In genomic region chr17:81335388-81336157, GRCh38 we compare ENCODE assay signal across 21 cellular contexts. TPM values are rescaled to one million over a fixed set of nuclear protein-coding genes. Genes with fewer than 3 reads are reported as not detected.
A peak's percentile ranks its signal among the peaks of the same experiment; 100 is the strongest.
DNase-seq lines count a peak whose midpoint lies in the region; ATAC-seq, FAIRE-seq and TF ChIP-seq lines count a peak whose summit lies in the region.
"Had no signal": no experiment of that assay in that cellular context is flagged by ENCODE, and none has a peak within 500 bp of the region (broad histone marks: within the 10 kb centered on the region; RNA-seq: fewer than 3 reads in every experiment).

No MANE protein-coding gene starts in this region.

- H3K9ac ChIP-seq in kidney (ENCODE audit: low read length in 2 of 2) = no peak overlapping the region

- ATAC-seq in HG02973 (IDR thresholded peaks at IDR 0.05; ENCODE audit: unreplicated experiment) = no peak
- ATAC-seq: heart left ventricle had no signal

- H3K4me1 ChIP-seq in Peyer's patch = peaks cover 0 to 69% (median 11%) of the 10 kb centered on the region in 4 donors
- peaks cover 15 to 25% of the 10 kb centered on the region in 2 donors for H3K4me1 ChIP-seq in kidney (ENCODE audit: control insufficient read depth in 1 of 2, insufficient read depth in 1 of 2, low read depth in 1 of 2, low read length in 2 of 2)
- peaks cover 18 to 65% (median 51%) of the 10 kb centered on the region in 4 donors for H3K4me1 ChIP-seq in transverse colon

- no peaks in the 10 kb centered on the region for H3K9me3 ChIP-seq in Peyer's patch
- no peaks in the 10 kb centered on the region for H3K9me3 ChIP-seq in kidney (ENCODE audit: control insufficient read depth in 1 of 2, low read length in 2 of 2)
- no peaks in the 10 kb centered on the region for H3K9me3 ChIP-seq in transverse colon
- H3K9me3 ChIP-seq: heart left ventricle, left ventricle myocardium inferior, SJCRH30 had no signal

- DNase-seq in NCI-H510A treated with DMSO at 0.1 percent for 48 hours (lab: John Stamatoyannopoulos, UW) = peak; percentile 43
- DNase-seq in NCI-H510A (lab: John Stamatoyannopoulos, UW) = no peak
- DNase-seq in Peyer's patch = peak in 2 of 3 donors; percentile 76 to 77
- peak; percentile 76 for DNase-seq in kidney
- DNase-seq in transverse colon = peak; percentile 78
- no peak for DNase-seq in NCI-H2029 (lab: John Stamatoyannopoulos, UW)
- no peak for DNase-seq in cerebellum (ENCODE audit: low spot score)
- DNase-seq: activated CD4-positive, alpha-beta T cell treated with anti-CD3 and anti-CD28 coated beads, Interleukin-2, amount 50 U/mL, for 1 hour; activated CD8-positive, alpha-beta memory T cell treated with anti-CD3 and anti-CD28 coated beads, Interleukin-2, amount 50 U/mL, for 4 hours; C1 segment of cervical spinal cord; DMS 273 treated with DMSO at 0.1 percent for 48 hours; left ventricle myocardium inferior; NCI-H748 treated with DMSO at 0.1 percent for 48 hours; occipital lobe; OCI-M1; stimulated activated CD8-positive, alpha-beta memory T cell treated with anti-CD3 and anti-CD28 coated beads, Interleukin-4, amount 100 ng/mL, for 48 hours had no signal

- 66% methylated on average over 11 of the region's 12 CpGs; no CpG with 5 or more reads in 1 of the 2 donors for WGBS in transverse colon (ENCODE audit: low coverage in 1 of 2), 2 donors

- H3K4me3 ChIP-seq in Peyer's patch (no peak overlapping the region), kidney (ENCODE audit: low read length in 2 of 2) (no peak overlapping the region), transverse colon (no peak overlapping the region)
- H3K4me3 ChIP-seq: heart left ventricle, left ventricle myocardium inferior, SJCRH30 had no signal

- intact Hi-C loops in kidney (cut with DNase I) (no loop called here), transverse colon (cut with DNase I; ENCODE audit: low total_unique reads) (no loop called here)

- TF ChIP-seq CTCF in Peyer's patch (IDR thresholded peaks at IDR 0.05) = no peak
- TF ChIP-seq CTCF in kidney (IDR thresholded peaks at IDR 0.05; ENCODE audit: borderline replicate concordance, extremely low read depth, insufficient read depth) = no peak
- no peak for TF ChIP-seq CTCF in transverse colon (IDR thresholded peaks at IDR 0.05)

- no peak for FAIRE-seq in kidney (lab: Jason Lieb, UNC)
- FAIRE-seq: A204.1, GM12892 had no signal

- no peaks in the 10 kb centered on the region for H3K36me3 ChIP-seq in Peyer's patch
- no peaks in the 10 kb centered on the region for H3K36me3 ChIP-seq in kidney (ENCODE audit: control insufficient read depth in 1 of 2, insufficient read depth in 2 of 2, low read length in 2 of 2)
- H3K36me3 ChIP-seq in transverse colon = no peaks in the 10 kb centered on the region
- H3K36me3 ChIP-seq: heart left ventricle, left ventricle myocardium inferior, SJCRH30 had no signal

- TF ChIP-seq POLR2A in Peyer's patch (IDR thresholded peaks at IDR 0.05) (no peak), transverse colon (IDR thresholded peaks at IDR 0.05) (no peak)

- in situ Hi-C loops in transverse colon (cut with MboI; ENCODE audit: low pct_ligation_motif_present in 1 of 4, low pct_unique_long_range_greater_than_20kb in 1 of 4, low sequenced_read_pairs in 3 of 4) = loop anchor here in 1 of 4 donors (10.0 kb wide), 1 partner anchor 59 kb away; the partner anchor contains the start of gene BAHCC1

- no peak for TF ChIP-seq EP300 in transverse colon (IDR thresholded peaks at IDR 0.05; ENCODE audit: low read depth)

- no peaks in the 10 kb centered on the region for H3K27me3 ChIP-seq in Peyer's patch
- H3K27me3 ChIP-seq in transverse colon = peaks cover under 1% of the 10 kb centered on the region

- peak overlapping the region in 1 of 4 donors; percentile 71 for H3K27ac ChIP-seq in Peyer's patch
- no peak overlapping the region for H3K27ac ChIP-seq in kidney (ENCODE audit: low read depth in 2 of 2, low read length in 2 of 2)
- H3K27ac ChIP-seq in transverse colon = peak overlapping the region; percentile 35 to 50 (median 44)
- H3K27ac ChIP-seq: heart left ventricle, left ventricle myocardium inferior, SJCRH30 had no signal

RNA-seq across cellular contexts. Expression of gene SLC38A10, which starts 40.5 kb away (rescaled TPM):
- total RNA-seq in Peyer's patch = 100 to 1,000 TPM; 126 to 206 (median 169) TPM
- 89.7 TPM for total RNA-seq in kidney
- 72.7 TPM for polyA plus RNA-seq in kidney (ENCODE audit: insufficient read depth, low read depth, low replicate concordance)
- total RNA-seq in transverse colon = 100 to 1,000 TPM in 2 of 4 donors, 10 to 100 TPM in 2; 94.9 to 113 (median 98.9) TPM
- total RNA-seq in cerebellum = 20.4 TPM

RNA-seq across cellular contexts. Expression of gene BAHCC1, which starts 59.7 kb away (rescaled TPM):
- total RNA-seq in Peyer's patch = 10 to 100 TPM; 11.6 to 43.0 (median 23.9) TPM
- 20.5 TPM for total RNA-seq in kidney
- 2.6 TPM for polyA plus RNA-seq in kidney (ENCODE audit: insufficient read depth, low read depth, low replicate concordance)
- 100 to 1,000 TPM in 1 of 4 donors, 10 to 100 TPM in 2, 1 to 10 TPM in 1; 8.7 to 133 (median 12.4) TPM for total RNA-seq in transverse colon
- 20.5 TPM for total RNA-seq in cerebellum

Comparison
In these comparisons a context has a peak if more than half of its experiments do, and no peak if none do; other contexts are left out.
1. DNase-seq: peak in NCI-H510A treated with DMSO at 0.1 percent for 48 hours (single experiment), Peyer's patch (2 of 3), kidney (single experiment) and transverse colon (single experiment); none in NCI-H510A (single experiment), NCI-H2029 (single experiment) and cerebellum (single experiment).
2. H3K27ac ChIP-seq: peak in transverse colon (4 of 4); none in kidney (0 of 2).